Comparison of ENCODE assay signal across 13 cellular contexts in genomic region chr2:69462780-69463179, GRCh38. TPM values are rescaled to one million over a fixed set of nuclear protein-coding genes. Genes with fewer than 3 reads are reported as not detected.
A peak's percentile ranks its signal among the peaks of the same experiment; 100 is the strongest.
DNase-seq lines count a peak whose midpoint lies in the region; ATAC-seq and TF ChIP-seq lines count a peak whose summit lies in the region.
"Had no signal": no experiment of that assay in that cellular context is flagged by ENCODE, and none has a peak within 500 bp of the region (broad histone marks: within the 10 kb centered on the region; RNA-seq: fewer than 3 reads in every experiment).

No MANE protein-coding gene starts in this region.

- H3K9me3 Mint-ChIP-seq in activated naive CD4-positive, alpha-beta T cell treated with anti-CD3 and anti-CD28 coated beads, Interleukin-2, amount 50 U/mL, for 24 hours, result no peaks in the 10 kb centered on the region
- H3K9me3 Mint-ChIP-seq: CD4-positive, alpha-beta memory T cell had no signal

- H3K9me3 ChIP-seq in T-helper 17 cell (ENCODE audit: control insufficient read depth, low read length, poor library complexity, severe bottlenecking), result no peaks in the 10 kb centered on the region
- H3K9me3 ChIP-seq: A549, BE2C had no signal

- peaks cover 18% of the 10 kb centered on the region for H3K36me3 Mint-ChIP-seq in activated naive CD4-positive, alpha-beta T cell treated with anti-CD3 and anti-CD28 coated beads, Interleukin-2, amount 50 U/mL, for 24 hours
- peaks cover 7% of the 10 kb centered on the region for H3K36me3 Mint-ChIP-seq in T-helper 17 cell (ENCODE audit: low read depth)

- no peak for ATAC-seq in T-helper 17 cell
- no peak for ATAC-seq in foreskin keratinocyte
- ATAC-seq in HG03469 (IDR thresholded peaks at IDR 0.05; ENCODE audit: unreplicated experiment), result no peak
- ATAC-seq: A549 had no signal

- no peak for DNase-seq in activated naive CD4-positive, alpha-beta T cell treated with Interleukin-2 at 50 U/mL for 16 hours
- no peak for DNase-seq in T-helper 17 cell
- DNase-seq in foreskin keratinocyte, result no peak
- no peak for DNase-seq in HT-29 (ENCODE audit: low spot score)
- DNase-seq: BE2C; CD4-positive, alpha-beta memory T cell; GM23248; KG1 had no signal

- no peaks in the 10 kb centered on the region for H3K27me3 Mint-ChIP-seq in activated naive CD4-positive, alpha-beta T cell treated with anti-CD3 and anti-CD28 coated beads, Interleukin-2, amount 50 U/mL, for 24 hours
- no peaks in the 10 kb centered on the region for H3K27me3 Mint-ChIP-seq in T-helper 17 cell
- H3K27me3 Mint-ChIP-seq: CD4-positive, alpha-beta memory T cell had no signal

- no peak for TF ChIP-seq CTCF in foreskin keratinocyte (conservative IDR thresholded peaks at IDR 0.05)

- TF ChIP-seq RAD21 in Ishikawa (IDR thresholded peaks at IDR 0.05; ENCODE audit: low read depth), result no peak

- peaks cover 11% of the 10 kb centered on the region for H3K4me1 ChIP-seq in foreskin keratinocyte
- H3K4me1 ChIP-seq: A549, BE2C had no signal

- H3K27ac ChIP-seq in foreskin keratinocyte, result peak overlapping the region; percentile 98
- H3K27ac ChIP-seq: A549, C4-2B, GM23248 had no signal

- TF ChIP-seq EP300 in Ishikawa (IDR thresholded peaks at IDR 0.05; ENCODE audit: borderline replicate concordance), result no peak

- peak overlapping the region; percentile 8 for H3K27ac Mint-ChIP-seq in activated naive CD4-positive, alpha-beta T cell treated with anti-CD3 and anti-CD28 coated beads, Interleukin-2, amount 50 U/mL, for 24 hours
- peak overlapping the region; percentile 49 for H3K27ac Mint-ChIP-seq in T-helper 17 cell
- H3K27ac Mint-ChIP-seq: CD4-positive, alpha-beta memory T cell had no signal

- H3K4me1 Mint-ChIP-seq in activated naive CD4-positive, alpha-beta T cell treated with anti-CD3 and anti-CD28 coated beads, Interleukin-2, amount 50 U/mL, for 24 hours, result peaks cover 10% of the 10 kb centered on the region
- H3K4me1 Mint-ChIP-seq in T-helper 17 cell, result peaks cover 9% of the 10 kb centered on the region

- H3K27me3 ChIP-seq in foreskin keratinocyte, result no peaks in the 10 kb centered on the region
- H3K27me3 ChIP-seq: BE2C had no signal

- no peak overlapping the region for H3K4me3 Mint-ChIP-seq in activated naive CD4-positive, alpha-beta T cell treated with anti-CD3 and anti-CD28 coated beads, Interleukin-2, amount 50 U/mL, for 24 hours
- H3K4me3 Mint-ChIP-seq in T-helper 17 cell, result no peak overlapping the region
- H3K4me3 Mint-ChIP-seq: CD4-positive, alpha-beta memory T cell had no signal

TF ChIP-seq in Ishikawa, 13 proteins besides CTCF, POLR2A, EP300 and RAD21:
- TF ChIP-seq CREB1 (IDR thresholded peaks at IDR 0.05; ENCODE audit: low read depth), result no peak
- no peak for TF ChIP-seq TAF1 (IDR thresholded peaks at IDR 0.05; ENCODE audit: low read depth)
- TF ChIP-seq NFIC (IDR thresholded peaks at IDR 0.05), result peak; percentile 93
- TF ChIP-seq EGR1 (IDR thresholded peaks at IDR 0.05), result no peak
- TF ChIP-seq ZBTB7A (IDR thresholded peaks at IDR 0.05; ENCODE audit: low read depth), result no peak

RNA-seq across cellular contexts. Expression of gene NFU1, which starts 25.5 kb away (rescaled TPM):
- 10 to 100 TPM; 17.8 to 23.2 TPM for total RNA-seq in T-helper 17 cell
- 47.0 and 53.6 TPM in 2 replicates for total RNA-seq in foreskin keratinocyte
- polyA plus RNA-seq in foreskin keratinocyte, result 60.1 and 63.0 TPM in 2 replicates
- total RNA-seq in HT-29 (2014; rRNA removed; shearing (Covaris generic)), result 13.1 and 16.6 TPM in 2 replicates
